Comparison of ENCODE assay signal across 18 cellular contexts in the genomic region with DNA sequence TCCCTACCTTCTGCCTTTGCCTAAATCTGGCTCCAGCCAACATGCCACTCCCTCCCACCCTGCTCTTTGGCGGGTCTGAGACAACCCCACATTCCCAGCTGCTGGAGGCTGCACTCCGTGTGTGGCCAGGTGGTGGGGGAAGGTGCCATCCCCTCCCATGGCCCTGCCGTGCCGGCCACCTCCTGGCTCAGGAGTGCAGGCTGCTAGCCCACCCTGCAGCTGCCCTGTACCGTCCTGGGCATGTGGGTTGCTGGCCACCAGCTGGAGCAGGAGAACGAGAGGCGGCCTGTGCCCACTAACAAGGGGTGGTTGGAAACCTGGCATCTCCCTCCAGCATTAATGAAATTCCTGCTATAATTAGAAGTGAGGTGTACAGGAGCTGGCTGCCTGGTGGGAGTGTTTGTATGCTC.
DNase-seq lines count a peak whose midpoint lies in the region; ATAC-seq and TF ChIP-seq lines count a peak whose summit lies in the region.
"Had no signal": no experiment of that assay in that cellular context is flagged by ENCODE, and none has a peak within 500 bp of the region (broad histone marks: within the 10 kb centered on the region; RNA-seq: fewer than 3 reads in every experiment).

No MANE protein-coding gene starts in this region.

- H3K27ac ChIP-seq in SJSA1 (peak overlapping the region; percentile 34), heart left ventricle (peak overlapping the region; percentile 67 to 95 (median 80))

- H3K4me3 ChIP-seq in Caco-2 (ENCODE audit: low read depth, low read length): no peak overlapping the region
- no peak overlapping the region for H3K4me3 ChIP-seq in SJSA1
- H3K4me3 ChIP-seq in heart left ventricle: no peak overlapping the region
- H3K4me3 ChIP-seq: ovary, transverse colon had no signal

- WGBS in heart left ventricle, 4 donors: 40 to 65% (median 50%) methylated on average over 3 to 7 of the region's 7 CpGs

- H3K9me3 ChIP-seq in Caco-2 (no peaks in the 10 kb centered on the region), SJSA1 (replicated peaks) (no peaks in the 10 kb centered on the region), heart left ventricle (no peaks in the 10 kb centered on the region)
- H3K9me3 ChIP-seq: ovary, transverse colon had no signal

- BruUV-seq in Caco-2 (replicated peaks; lab: Mats Ljungman, UMichigan): no TSS peak

- intact Hi-C loops in Caco-2 (cut with micrococcal nuclease; ENCODE audit: unreplicated experiment) (no loop called here), heart left ventricle (cut with DNase I) (no loop called here)

- peaks cover 14% of the 10 kb centered on the region for H3K4me1 ChIP-seq in Caco-2
- H3K4me1 ChIP-seq in SJSA1 (replicated peaks): peaks cover 67% of the 10 kb centered on the region
- peaks cover under 1 to 99% (median 63%) of the 10 kb centered on the region in 12 donors for H3K4me1 ChIP-seq in heart left ventricle

- POLR2A ChIA-PET in Caco-2 (lab: Charles Lee): no interaction called here

- H3K36me3 Mint-ChIP-seq in Caco-2 (ENCODE audit: insufficient read depth, unreplicated experiment) (peaks cover 63% of the 10 kb centered on the region), osteocyte (ENCODE audit: unreplicated experiment) (peaks cover 27% of the 10 kb centered on the region)

- TF ChIP-seq CTCF in Caco-2 (IDR thresholded peaks at IDR 0.05; ENCODE audit: insufficient read depth in 1 of 2, low read depth in 1 of 2, low read length in 1 of 2, severe bottlenecking in 1 of 2, unreplicated experiment in 1 of 2) (no peak), heart left ventricle (IDR thresholded peaks at IDR 0.05) (peak in 1 of 12 donors; percentile 6), osteocyte (IDR thresholded peaks at IDR 0.05) (no peak)

- TF ChIP-seq POLR2A in heart left ventricle (IDR thresholded peaks at IDR 0.05): no peak

- H3K27ac Mint-ChIP-seq in Caco-2 (ENCODE audit: unreplicated experiment) (peak overlapping the region; percentile 34), osteocyte (ENCODE audit: unreplicated experiment) (peak overlapping the region; percentile 38)
- H3K27ac Mint-ChIP-seq: activated CD4-positive, alpha-beta T cell treated with anti-CD3 and anti-CD28 coated beads, Interleukin-2, amount 10 ng/mL, durations not matched to agents 24 days and 14 days had no signal

- no peaks in the 10 kb centered on the region for H3K9me3 Mint-ChIP-seq in Caco-2 (ENCODE audit: unreplicated experiment)
- no peaks in the 10 kb centered on the region for H3K9me3 Mint-ChIP-seq in osteocyte (ENCODE audit: unreplicated experiment)
- H3K9me3 Mint-ChIP-seq: activated CD4-positive, alpha-beta T cell treated with anti-CD3 and anti-CD28 coated beads, Interleukin-2, amount 10 ng/mL, durations not matched to agents 24 days and 14 days; CD14-positive monocyte had no signal

- no peaks in the 10 kb centered on the region for H3K27me3 ChIP-seq in Caco-2 (replicated peaks; ENCODE audit: control insufficient read depth, insufficient read depth, low read length)
- no peaks in the 10 kb centered on the region for H3K27me3 ChIP-seq in SJSA1 (replicated peaks)
- H3K27me3 ChIP-seq in heart left ventricle: no peaks in the 10 kb centered on the region
- H3K27me3 ChIP-seq: ovary, transverse colon had no signal

- peaks cover 2% of the 10 kb centered on the region; the same call in 1 of the 2 replicates for H3K36me3 ChIP-seq in Caco-2 (ENCODE audit: control insufficient read depth, insufficient read depth, low read length)
- H3K36me3 ChIP-seq in SJSA1: peaks cover 77% of the 10 kb centered on the region
- peaks cover 0 to 71% (median 32%) of the 10 kb centered on the region in 9 donors for H3K36me3 ChIP-seq in heart left ventricle
- H3K36me3 ChIP-seq: ovary had no signal

- CTCF ChIA-PET in Caco-2 (lab: Charles Lee): no interaction called here

- ATAC-seq in heart left ventricle: peak; percentile 64 to 85 (median 75)
- no peak for ATAC-seq in HG02623 (IDR thresholded peaks at IDR 0.05; ENCODE audit: unreplicated experiment)
- no peak for ATAC-seq in GM21423 (IDR thresholded peaks at IDR 0.05; ENCODE audit: unreplicated experiment)
- ATAC-seq: stimulated activated naive CD8-positive, alpha-beta T cell treated with anti-CD3 and anti-CD28 coated beads, Interleukin-15, Interleukin-2, amounts not matched to agents 100 U/mL and 50 U/mL, for 24 hours had no signal

- H3K4me3 Mint-ChIP-seq in Caco-2 (ENCODE audit: unreplicated experiment) (no peak overlapping the region), osteocyte (ENCODE audit: unreplicated experiment) (no peak overlapping the region)
- H3K4me3 Mint-ChIP-seq: activated CD4-positive, alpha-beta T cell treated with anti-CD3 and anti-CD28 coated beads, Interleukin-2, amount 10 ng/mL, durations not matched to agents 24 days and 14 days; CD14-positive monocyte had no signal

- DNase-seq in Caco-2 (no peak), SJSA1 (ENCODE audit: low read depth in 1 of 2, low spot score in 2 of 2) (peak; percentile 82 to 83), heart left ventricle (peak in 3 of 5 donors; percentile 67 to 82 (median 73)), osteocyte (ENCODE audit: extremely low spot score, unreplicated experiment) (no peak), HK-2 (ENCODE audit: unreplicated experiment) (no peak)
- DNase-seq in stimulated activated naive CD4-positive, alpha-beta T cell treated with Interleukin-2 at 50 U/mL for 16 hours (lab: John Stamatoyannopoulos, UW): no peak
- DNase-seq: activated CD4-positive, alpha-beta T cell treated with anti-CD3 and anti-CD28 coated beads, Interleukin-2, amount 10 ng/mL, durations not matched to agents 24 days and 14 days; H7; hippocampal formation; NCI-H1092; NCI-H2029 treated with DMSO at 0.1 percent for 48 hours; stimulated activated CD4-positive, alpha-beta T cell treated with anti-CD3 and anti-CD28 coated beads, Interleukin-1b, Interleukin-23, amount 100 ng/mL, for 48 hours; stimulated activated naive CD8-positive, alpha-beta T cell treated with anti-CD3 and anti-CD28 coated beads, Interleukin-15, Interleukin-2, amounts not matched to agents 100 U/mL and 50 U/mL, for 24 hours; transverse colon had no signal

- H3K4me1 Mint-ChIP-seq in Caco-2 (ENCODE audit: low read depth, unreplicated experiment) (peaks cover 13% of the 10 kb centered on the region), osteocyte (ENCODE audit: unreplicated experiment) (peaks cover 14% of the 10 kb centered on the region)
- H3K4me1 Mint-ChIP-seq: activated CD4-positive, alpha-beta T cell treated with anti-CD3 and anti-CD28 coated beads, Interleukin-2, amount 10 ng/mL, durations not matched to agents 24 days and 14 days; CD14-positive monocyte had no signal

- H3K27me3 Mint-ChIP-seq in Caco-2 (ENCODE audit: insufficient read depth, unreplicated experiment) (no peaks in the 10 kb centered on the region), osteocyte (ENCODE audit: unreplicated experiment) (no peaks in the 10 kb centered on the region)
- H3K27me3 Mint-ChIP-seq: activated CD4-positive, alpha-beta T cell treated with anti-CD3 and anti-CD28 coated beads, Interleukin-2, amount 10 ng/mL, durations not matched to agents 24 days and 14 days had no signal

Comparison
In these comparisons a context has a peak if more than half of its experiments do, and no peak if none do; other contexts are left out.
1. DNase-seq: peak in SJSA1 (2 of 2) and heart left ventricle (3 of 5); none in Caco-2 (0 of 2), osteocyte (single experiment), stimulated activated naive CD4-positive, alpha-beta T cell treated with Interleukin-2 at 50 U/mL for 16 hours (single experiment) and HK-2 (single experiment).
2. ATAC-seq: peak in heart left ventricle (4 of 4); none in HG02623 (single experiment) and GM21423 (single experiment).